ENCODE assay signal across 23 cellular contexts in genomic region chr1:63294797-63295594, GRCh38. TPM values are rescaled to one million over a fixed set of nuclear protein-coding genes. Genes with fewer than 3 reads are reported as not detected.
"Had no signal": no experiment of that assay in that cellular context is flagged by ENCODE, and none has a peak within 500 bp of the region (broad histone marks: within the 10 kb centered on the region; RNA-seq: fewer than 3 reads in every experiment).

No MANE protein-coding gene starts in this region.

- H3K4me3 Mint-ChIP-seq: activated naive CD4-positive, alpha-beta T cell treated with anti-CD3 and anti-CD28 coated beads, Interleukin-2, amount 50 U/mL, for 24 hours had no signal

- H3K36me3 Mint-ChIP-seq: activated naive CD4-positive, alpha-beta T cell treated with anti-CD3 and anti-CD28 coated beads, Interleukin-2, amount 50 U/mL, for 24 hours had no signal

- ATAC-seq: gastrocnemius medialis, left lung had no signal

- H3K27ac ChIP-seq: ascending aorta, gastrocnemius medialis, left lung, prostate gland, right atrium auricular region, tibial artery had no signal

- H3K27ac Mint-ChIP-seq: activated naive CD4-positive, alpha-beta T cell treated with anti-CD3 and anti-CD28 coated beads, Interleukin-2, amount 50 U/mL, for 24 hours had no signal

- DNase-seq: activated CD4-positive, alpha-beta T cell treated with anti-CD3 and anti-CD28 coated beads, Interleukin-2, amount 50 U/mL, for 1 hour; activated CD4-positive, CD25-positive, alpha-beta regulatory T cell treated with anti-CD3 and anti-CD28 coated beads, Interleukin-2, amount 50 U/mL, for 72 hours; activated CD8-positive, alpha-beta memory T cell treated with anti-CD3 and anti-CD28 coated beads, Interleukin-2, amount 50 U/mL, for 48 hours; activated gamma-delta T cell; activated T-cell treated with anti-CD3 and anti-CD28 coated beads, Interleukin-2, amount 50 U/mL, for 48 hours; cerebellar nuclear complex; cortex of kidney; gastrocnemius medialis; head of caudate nucleus; kidney; left lung; stimulated activated CD4-positive, alpha-beta T cell treated with anti-CD3 and anti-CD28 coated beads, Interleukin-2, amount 100 ng/mL, for 24 hours; stimulated activated naive CD4-positive, alpha-beta T cell treated with Interleukin-2 at 50 U/mL for 16 hours; T1000; tibial artery had no signal

- H3K36me3 ChIP-seq: ascending aorta, gastrocnemius medialis, left lung, prostate gland, right atrium auricular region, tibial artery had no signal

- H3K4me1 ChIP-seq: ascending aorta, gastrocnemius medialis, left lung, prostate gland, right atrium auricular region, tibial artery had no signal

- H3K9me3 ChIP-seq: ascending aorta, gastrocnemius medialis, prostate gland, right atrium auricular region had no signal

- H3K27me3 ChIP-seq: ascending aorta, gastrocnemius medialis, right atrium auricular region, tibial artery had no signal

- H3K4me3 ChIP-seq: ascending aorta, gastrocnemius medialis, left lung, prostate gland, right atrium auricular region, tibial artery had no signal

- H3K4me1 Mint-ChIP-seq: activated naive CD4-positive, alpha-beta T cell treated with anti-CD3 and anti-CD28 coated beads, Interleukin-2, amount 50 U/mL, for 24 hours had no signal

RNA-seq across cellular contexts. Expression of gene FOXD3, which starts 27.4 kb away (rescaled TPM):
- total RNA-seq: ascending aorta; left lung; lung microvascular endothelial cell; osteocyte; subcutaneous adipose tissue; T-helper 1 cell treated with Interleukin-12 subunit alpha and Interleukin-12 subunit beta and Interleukin-4 antibody, amounts not matched to agents 30 ng/mL and 1 ng/mL, for 36 hours had no signal
